ENCODE assay signal across 8 cellular contexts in the genomic region with DNA sequence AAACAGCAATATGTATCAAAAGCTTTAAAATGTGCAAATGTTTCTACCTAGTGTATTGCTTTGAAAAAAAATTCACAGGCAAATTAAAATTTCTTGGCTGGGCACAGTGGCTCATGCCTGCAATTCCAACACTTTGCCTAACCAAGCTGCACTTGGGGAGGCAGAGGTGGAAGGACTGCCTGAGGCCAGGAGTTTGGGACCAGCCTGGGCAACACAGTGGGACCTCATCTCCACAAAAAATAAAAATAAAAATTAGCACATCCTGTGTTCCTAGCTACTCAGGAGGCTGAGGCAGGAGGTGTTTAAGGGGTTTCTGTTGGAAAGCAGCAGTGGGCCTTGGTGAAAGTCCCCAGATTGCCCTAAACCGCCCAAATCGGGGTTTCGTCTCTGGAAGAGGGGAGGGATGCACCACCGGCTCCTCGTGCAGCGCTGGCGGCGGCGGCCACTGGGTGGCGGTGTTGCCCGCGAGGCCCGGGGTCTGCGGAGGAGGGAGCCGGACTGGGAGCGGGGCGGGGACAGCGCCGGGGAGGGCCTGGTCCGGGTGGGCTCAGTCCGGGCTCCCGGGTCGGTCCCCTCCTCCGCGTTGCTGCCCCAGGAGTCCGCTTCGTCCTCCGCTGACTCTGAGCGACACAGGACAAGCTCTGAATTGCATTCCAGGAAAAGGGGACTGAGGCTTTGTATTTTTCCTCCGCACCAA.
DNase-seq lines count a peak whose midpoint lies in the region; ATAC-seq, FAIRE-seq and TF ChIP-seq lines count a peak whose summit lies in the region.

No MANE protein-coding gene starts in this region.

- peak overlapping the region; percentile 97 for H2AFZ ChIP-seq in astrocyte (ENCODE audit: low read depth, low read length)

- no peaks in the 10 kb centered on the region for H3K4me1 ChIP-seq in astrocyte (ENCODE audit: insufficient read depth, low read length)
- no peaks in the 10 kb centered on the region for H3K4me1 ChIP-seq in rectal smooth muscle tissue (ENCODE audit: control insufficient read depth, insufficient read depth, low read length)

- no peaks in the 10 kb centered on the region for H4K20me1 ChIP-seq in astrocyte (ENCODE audit: insufficient read depth, low read length)

- H3K36me3 ChIP-seq in SK-N-MC (ENCODE audit: insufficient read depth, low read length) (peaks cover 27% of the 10 kb centered on the region; the same call in 1 of the 2 replicates), astrocyte (ENCODE audit: insufficient read depth, low read length) (no peaks in the 10 kb centered on the region), rectal smooth muscle tissue (ENCODE audit: control insufficient read depth, insufficient read depth, low read length) (no peaks in the 10 kb centered on the region)

- DNase-seq in AG08395 (ENCODE audit: low spot score) (peak; percentile 83), SK-N-MC (ENCODE audit: low read depth, low spot score) (no peak), astrocyte (ENCODE audit: low read depth) (peak; percentile 4), hippocampal formation (lab: John Stamatoyannopoulos, UW) (peak; percentile 60 to 77), NCI-H2107 (lab: John Stamatoyannopoulos, UW) (no peak)

- no peaks in the 10 kb centered on the region for H3K36me3 Mint-ChIP-seq in astrocyte (ENCODE audit: low read depth, unreplicated experiment)

- H3K9ac ChIP-seq in SK-N-MC (ENCODE audit: insufficient read length) (peak overlapping the region; percentile 79), astrocyte (ENCODE audit: low read length) (peak overlapping the region; percentile 83), rectal smooth muscle tissue (ENCODE audit: low read length) (no peak overlapping the region)

- H3K9me3 Mint-ChIP-seq in astrocyte (ENCODE audit: unreplicated experiment) = peaks cover 6% of the 10 kb centered on the region

- peak overlapping the region; percentile 92 for H3K4me2 ChIP-seq in astrocyte (ENCODE audit: low read length)

- no peak overlapping the region for H3K27ac Mint-ChIP-seq in astrocyte (ENCODE audit: unreplicated experiment)

- peaks cover 6% of the 10 kb centered on the region; the same call in 1 of the 2 replicates for H3K9me3 ChIP-seq in SK-N-MC (ENCODE audit: low read depth, low read length)
- peaks cover 2% of the 10 kb centered on the region for H3K9me3 ChIP-seq in astrocyte (ENCODE audit: insufficient read depth, low read depth, low read length)

- H3K4me1 Mint-ChIP-seq in astrocyte (ENCODE audit: low read depth, unreplicated experiment) = no peaks in the 10 kb centered on the region

- no peak for FAIRE-seq in astrocyte (lab: Jason Lieb, UNC)

- ATAC-seq in GM18519 (IDR thresholded peaks at IDR 0.05; ENCODE audit: low FRiP score, unreplicated experiment) (peak; percentile 81), HG03175 (IDR thresholded peaks at IDR 0.05; ENCODE audit: unreplicated experiment) (peak; percentile 86)

- H3K27me3 ChIP-seq in astrocyte (ENCODE audit: insufficient read depth, low read length) = no peaks in the 10 kb centered on the region
- peaks cover 2% of the 10 kb centered on the region for H3K27me3 ChIP-seq in rectal smooth muscle tissue (ENCODE audit: control insufficient read depth, insufficient read depth, low read length)

- H3K27ac ChIP-seq in SK-N-MC (peak overlapping the region; percentile 88), astrocyte (ENCODE audit: low read depth, low read length) (peak overlapping the region; percentile 21), rectal smooth muscle tissue (ENCODE audit: low read depth, low read length) (no peak overlapping the region)

- H3K4me3 ChIP-seq in SK-N-MC = peak overlapping the region; percentile 78
- H3K4me3 ChIP-seq in astrocyte (ENCODE audit: insufficient read depth, low read depth, low read length) = peak overlapping the region; percentile 62
- H3K4me3 ChIP-seq in rectal smooth muscle tissue (ENCODE audit: low read length) = peak overlapping the region; percentile 14

- TF ChIP-seq CTCF in astrocyte (IDR thresholded peaks at IDR 0.05; ENCODE audit: insufficient read depth, low read depth, low read length) = peak; percentile 46

- H3K27me3 Mint-ChIP-seq in astrocyte (ENCODE audit: low read depth, unreplicated experiment) = peaks cover 13% of the 10 kb centered on the region

- no peaks in the 10 kb centered on the region for H3K79me2 ChIP-seq in astrocyte (ENCODE audit: insufficient read depth, low read length)

- peak overlapping the region; percentile 71 for H3K4me3 Mint-ChIP-seq in astrocyte (ENCODE audit: unreplicated experiment)

Comparison
In these comparisons a context has a peak if more than half of its experiments do, and no peak if none do; other contexts are left out.
1. DNase-seq: peak in AG08395 (single experiment), astrocyte (single experiment) and hippocampal formation (2 of 2); none in SK-N-MC (single experiment) and NCI-H2107 (single experiment).
2. H3K4me3 ChIP-seq: peak in every context shown above with its lines; median percentile 78 in SK-N-MC; 62 in astrocyte; 14 in rectal smooth muscle tissue.